In the genomic region with DNA sequence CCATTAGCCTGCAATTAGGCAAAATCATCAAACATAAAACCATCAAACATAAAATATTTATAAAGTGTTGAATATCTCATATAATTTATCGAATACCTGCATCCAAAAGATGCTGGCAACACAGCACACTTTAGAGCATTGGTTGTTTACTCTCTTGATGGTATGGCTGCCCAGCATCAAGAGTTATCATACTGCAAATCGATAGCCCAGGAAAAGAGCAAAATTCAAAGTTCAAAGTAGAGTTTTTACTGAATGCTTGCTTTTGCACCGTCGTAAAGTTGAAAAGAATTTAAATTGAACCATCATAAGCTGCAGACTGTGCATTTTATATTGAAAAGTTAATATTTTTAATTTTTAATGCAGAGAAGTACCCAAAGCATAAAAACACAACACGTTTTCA, we compare ENCODE assay signal across 1 cellular context.
TF ChIP-seq lines count a peak whose summit lies in the region.

No MANE protein-coding gene starts in this region.

TF ChIP-seq in liver, 16 proteins besides CTCF, POLR2A, EP300 and RAD21 (continued from another document):
- TF ChIP-seq, protein P1, sequence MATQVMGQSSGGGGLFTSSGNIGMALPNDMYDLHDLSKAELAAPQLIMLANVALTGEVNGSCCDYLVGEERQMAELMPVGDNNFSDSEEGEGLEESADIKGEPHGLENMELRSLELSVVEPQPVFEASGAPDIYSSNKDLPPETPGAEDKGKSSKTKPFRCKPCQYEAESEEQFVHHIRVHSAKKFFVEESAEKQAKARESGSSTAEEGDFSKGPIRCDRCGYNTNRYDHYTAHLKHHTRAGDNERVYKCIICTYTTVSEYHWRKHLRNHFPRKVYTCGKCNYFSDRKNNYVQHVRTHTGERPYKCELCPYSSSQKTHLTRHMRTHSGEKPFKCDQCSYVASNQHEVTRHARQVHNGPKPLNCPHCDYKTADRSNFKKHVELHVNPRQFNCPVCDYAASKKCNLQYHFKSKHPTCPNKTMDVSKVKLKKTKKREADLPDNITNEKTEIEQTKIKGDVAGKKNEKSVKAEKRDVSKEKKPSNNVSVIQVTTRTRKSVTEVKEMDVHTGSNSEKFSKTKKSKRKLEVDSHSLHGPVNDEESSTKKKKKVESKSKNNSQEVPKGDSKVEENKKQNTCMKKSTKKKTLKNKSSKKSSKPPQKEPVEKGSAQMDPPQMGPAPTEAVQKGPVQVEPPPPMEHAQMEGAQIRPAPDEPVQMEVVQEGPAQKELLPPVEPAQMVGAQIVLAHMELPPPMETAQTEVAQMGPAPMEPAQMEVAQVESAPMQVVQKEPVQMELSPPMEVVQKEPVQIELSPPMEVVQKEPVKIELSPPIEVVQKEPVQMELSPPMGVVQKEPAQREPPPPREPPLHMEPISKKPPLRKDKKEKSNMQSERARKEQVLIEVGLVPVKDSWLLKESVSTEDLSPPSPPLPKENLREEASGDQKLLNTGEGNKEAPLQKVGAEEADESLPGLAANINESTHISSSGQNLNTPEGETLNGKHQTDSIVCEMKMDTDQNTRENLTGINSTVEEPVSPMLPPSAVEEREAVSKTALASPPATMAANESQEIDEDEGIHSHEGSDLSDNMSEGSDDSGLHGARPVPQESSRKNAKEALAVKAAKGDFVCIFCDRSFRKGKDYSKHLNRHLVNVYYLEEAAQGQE (IDR thresholded peaks at IDR 0.05): no peak
- TF ChIP-seq, protein P2, sequence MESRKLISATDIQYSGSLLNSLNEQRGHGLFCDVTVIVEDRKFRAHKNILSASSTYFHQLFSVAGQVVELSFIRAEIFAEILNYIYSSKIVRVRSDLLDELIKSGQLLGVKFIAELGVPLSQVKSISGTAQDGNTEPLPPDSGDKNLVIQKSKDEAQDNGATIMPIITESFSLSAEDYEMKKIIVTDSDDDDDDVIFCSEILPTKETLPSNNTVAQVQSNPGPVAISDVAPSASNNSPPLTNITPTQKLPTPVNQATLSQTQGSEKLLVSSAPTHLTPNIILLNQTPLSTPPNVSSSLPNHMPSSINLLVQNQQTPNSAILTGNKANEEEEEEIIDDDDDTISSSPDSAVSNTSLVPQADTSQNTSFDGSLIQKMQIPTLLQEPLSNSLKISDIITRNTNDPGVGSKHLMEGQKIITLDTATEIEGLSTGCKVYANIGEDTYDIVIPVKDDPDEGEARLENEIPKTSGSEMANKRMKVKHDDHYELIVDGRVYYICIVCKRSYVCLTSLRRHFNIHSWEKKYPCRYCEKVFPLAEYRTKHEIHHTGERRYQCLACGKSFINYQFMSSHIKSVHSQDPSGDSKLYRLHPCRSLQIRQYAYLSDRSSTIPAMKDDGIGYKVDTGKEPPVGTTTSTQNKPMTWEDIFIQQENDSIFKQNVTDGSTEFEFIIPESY (IDR thresholded peaks at IDR 0.05): no peak
- TF ChIP-seq RXRA (IDR thresholded peaks at IDR 0.05) (peak in 1 of 2 donors; percentile 48), FOXA2 (IDR thresholded peaks at IDR 0.05) (peak; percentile 49), EGR1 (IDR thresholded peaks at IDR 0.05; ENCODE audit: low read depth in 2 of 2) (no peak), JUND (IDR thresholded peaks at IDR 0.05) (no peak), SP1 (IDR thresholded peaks at IDR 0.05) (peak; percentile 37), YY1 (IDR thresholded peaks at IDR 0.05) (peak; percentile 49), GABPA (IDR thresholded peaks at IDR 0.05 in 1 of 2, conservative IDR thresholded peaks at IDR 0.05 in 1 of 2) (no peak), HNF4G (IDR thresholded peaks at IDR 0.05) (peak; percentile 50)
- TF ChIP-seq, protein P3, sequence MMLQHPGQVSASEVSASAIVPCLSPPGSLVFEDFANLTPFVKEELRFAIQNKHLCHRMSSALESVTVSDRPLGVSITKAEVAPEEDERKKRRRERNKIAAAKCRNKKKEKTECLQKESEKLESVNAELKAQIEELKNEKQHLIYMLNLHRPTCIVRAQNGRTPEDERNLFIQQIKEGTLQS (IDR thresholded peaks at IDR 0.05): no peak
